2 cellular contexts compared by ENCODE assay signal in genomic region chr7:12526693-12527092, GRCh38. TPM values are rescaled to one million over a fixed set of nuclear protein-coding genes. Genes with fewer than 3 reads are reported as not detected.
"Had no signal": no experiment of that assay in that cellular context is flagged by ENCODE, and none has a peak within 500 bp of the region (broad histone marks: within the 10 kb centered on the region; RNA-seq: fewer than 3 reads in every experiment).

No MANE protein-coding gene starts in this region.

RNA-seq across cellular contexts. Expression of gene SCIN, which starts 43.8 kb away (rescaled TPM):
- total RNA-seq: lung microvascular endothelial cell had no signal
- polyA plus RNA-seq: keratinocyte had no signal
